ENCODE assay signal across 8 cellular contexts in genomic region chrX:68829594-68830485, GRCh38. TPM values are rescaled to one million over a fixed set of nuclear protein-coding genes. Genes with fewer than 3 reads are reported as not detected.
DNase-seq lines count a peak whose midpoint lies in the region; ATAC-seq and TF ChIP-seq lines count a peak whose summit lies in the region.

No MANE protein-coding gene starts in this region.

- H3K36me3 ChIP-seq in GM23248 (ENCODE audit: low read depth) (no peaks in the 10 kb centered on the region), mesendoderm (ENCODE audit: control insufficient read depth, insufficient read depth, low read length) (no peaks in the 10 kb centered on the region)

- no peak overlapping the region for H3K23ac ChIP-seq in mesendoderm (ENCODE audit: low read length)

- no peak overlapping the region for H3K18ac ChIP-seq in mesendoderm (ENCODE audit: low read length)

- H3K27me3 ChIP-seq in GM23248 (replicated peaks; ENCODE audit: insufficient read depth) (no peaks in the 10 kb centered on the region), dorsolateral prefrontal cortex (peaks cover 0 to 89% (median 20%) of the 10 kb centered on the region in 45 donors), mesendoderm (ENCODE audit: insufficient read depth, low read length, poor library complexity) (peaks cover 8% of the 10 kb centered on the region)

- H2AFZ ChIP-seq in GM23248, result peak overlapping the region; percentile 72

- H3K4ac ChIP-seq in mesendoderm (ENCODE audit: low read depth, low read length), result no peak overlapping the region

- ATAC-seq in HG03039 (IDR thresholded peaks at IDR 0.05; ENCODE audit: unreplicated experiment), result no peak

- no peaks in the 10 kb centered on the region for H3K9me2 ChIP-seq in GM23248 (ENCODE audit: insufficient read depth)

- TF ChIP-seq CTCF in dorsolateral prefrontal cortex (IDR thresholded peaks at IDR 0.05 in 54 of 56, conservative IDR thresholded peaks at IDR 0.05 in 2 of 56; ENCODE audit: low read depth in 1 of 56, partially characterized antibody in 56 of 56) (no peak), type B pancreatic cell (conservative IDR thresholded peaks at IDR 0.05) (no peak)

- H3K36me3 Mint-ChIP-seq in type B pancreatic cell, result no peaks in the 10 kb centered on the region

- intact Hi-C loops in dorsolateral prefrontal cortex (cut with DNase I), result loop anchor here (2.0 to 10.0 kb wide), 6 partner anchors 62 to 457 kb away; partner anchors contain the start of gene PJA1 (in 2 of the 2)

- H4K5ac ChIP-seq in mesendoderm (ENCODE audit: low read length), result no peak overlapping the region

- DNase-seq in GM23248 (peak; percentile 70), RPMI8226 (peak; percentile 29), dorsolateral prefrontal cortex (peak in 3 of 10 donors; percentile 6 to 32 (median 9)), mesendoderm (no peak), type B pancreatic cell (ENCODE audit: extremely low spot score, unreplicated experiment) (peak; percentile 71), SIG-M5 (lab: John Stamatoyannopoulos, UW) (no peak)
- no peak for DNase-seq in effector CD8-positive, alpha-beta T cell (lab: John Stamatoyannopoulos, UW)

- H3K4me3 ChIP-seq in GM23248 (peak overlapping the region; percentile 84), dorsolateral prefrontal cortex (peak overlapping the region; percentile 42 to 79 (median 67)), mesendoderm (ENCODE audit: low read length) (peak overlapping the region; percentile 20)

- H3K9me3 Mint-ChIP-seq in type B pancreatic cell, result no peaks in the 10 kb centered on the region

- H4K8ac ChIP-seq in mesendoderm (ENCODE audit: low read depth, low read length), result no peak overlapping the region

- H3K9ac ChIP-seq in GM23248 (peak overlapping the region; percentile 78), mesendoderm (ENCODE audit: low read length) (peak overlapping the region; percentile 57)

- peaks cover 19% of the 10 kb centered on the region for H3K4me1 Mint-ChIP-seq in type B pancreatic cell (ENCODE audit: unreplicated experiment)

- peaks cover 12% of the 10 kb centered on the region; the same call in 1 of the 2 replicates for H3K79me2 ChIP-seq in GM23248 (ENCODE audit: insufficient read depth)
- H3K79me2 ChIP-seq in mesendoderm (ENCODE audit: control insufficient read depth, insufficient read depth, low read length), result no peaks in the 10 kb centered on the region

- in situ Hi-C loops in GM23248 (cut with MboI), result loop anchor here (5.0 to 10.0 kb wide), 2 partner anchors 387 to 555 kb away; no protein-coding TSS in a partner anchor

- no peaks in the 10 kb centered on the region for H3F3A ChIP-seq in GM23248 (ENCODE audit: insufficient read depth)

- peak overlapping the region; percentile 70 for H3K56ac ChIP-seq in mesendoderm (ENCODE audit: low read length)

- peak overlapping the region; percentile 95 for H3K4me3 Mint-ChIP-seq in type B pancreatic cell

- H3K79me1 ChIP-seq in mesendoderm (ENCODE audit: low read length), result no peaks in the 10 kb centered on the region

- WGBS in GM23248 (ENCODE audit: low coverage in 1 of 2, low lambda C conversion rate in 2 of 2, missing lambda C conversion rate in 2 of 2), 2 experiments, result 0 to 2% methylated on average over 30 to 40 of the region's 74 CpGs
- no CpG with 5 or more reads among the region's 74 CpGs for WGBS in mesendoderm (ENCODE audit: extremely low coverage, insufficient coverage, low lambda C conversion rate)

- no peak overlapping the region for H2BK15ac ChIP-seq in mesendoderm (replicated peaks; ENCODE audit: low read depth)

- H3K27me3 Mint-ChIP-seq in type B pancreatic cell, result no peaks in the 10 kb centered on the region

- H3K4me2 ChIP-seq in GM23248 (ENCODE audit: unreplicated experiment) (peak overlapping the region; percentile 92), mesendoderm (ENCODE audit: low read length) (peak overlapping the region; percentile 38)

- no peak overlapping the region for H2AK5ac ChIP-seq in mesendoderm (ENCODE audit: low read length)

- H3K4me1 ChIP-seq in GM23248 (ENCODE audit: insufficient read depth), result 0 out of 2 replicates have a peak, but pooled peaks cover 3% of the 10 kb centered on the region
- no peaks in the 10 kb centered on the region for H3K4me1 ChIP-seq in mesendoderm (ENCODE audit: control insufficient read depth, low read depth, low read length)

- H3K9me3 ChIP-seq in GM23248 (ENCODE audit: low read depth), result no peaks in the 10 kb centered on the region

- H3K27ac ChIP-seq in GM23248, result no peak overlapping the region
- H3K27ac ChIP-seq in dorsolateral prefrontal cortex, result peak overlapping the region in 18 of 59 donors; percentile 0 to 82 (median 60)
- no peak overlapping the region for H3K27ac ChIP-seq in mesendoderm (ENCODE audit: low read depth, low read length)

- no peak overlapping the region for H2BK5ac ChIP-seq in mesendoderm (ENCODE audit: low read length)

- H4K20me1 ChIP-seq in GM23248 (ENCODE audit: insufficient read depth), result no peaks in the 10 kb centered on the region

- H3K27ac Mint-ChIP-seq in type B pancreatic cell, result peak overlapping the region; percentile 59

- no peak overlapping the region for H2BK120ac ChIP-seq in mesendoderm (ENCODE audit: low read depth, low read length)

RNA-seq across cellular contexts. Expression of gene EFNB1, which starts 1.0 kb away (rescaled TPM):
- 12.6 and 15.8 TPM in 2 replicates for total RNA-seq in GM23248 (2014; rRNA removed; shearing (Covaris generic))
- polyA plus RNA-seq in GM23248 (2016; fragmentation: Nextera tagmentation; extraction: Ambion mirVana), result 4.7 and 5.3 TPM in 2 replicates
- total RNA-seq in dorsolateral prefrontal cortex (10 to 100 TPM in 5 of 120 experiments, 1 to 10 TPM in 115; 3.0 to 12.4 (median 6.2) TPM), type B pancreatic cell (ENCODE audit: low replicate concordance) (35.9 and 63.7 TPM in 2 replicates)
- 3.3 TPM for polyA plus RNA-seq in mesendoderm (2013, experiment 1 of 2)
- polyA plus RNA-seq in mesendoderm (2013, experiment 2 of 2), result 3.5 TPM

Comparison
In these comparisons a context has a peak if more than half of its experiments do, and no peak if none do; other contexts are left out.
1. DNase-seq: peak in GM23248 (single experiment), RPMI8226 (single experiment) and type B pancreatic cell (single experiment); none in mesendoderm (single experiment), SIG-M5 (single experiment) and effector CD8-positive, alpha-beta T cell (single experiment).
2. H3K4me3 ChIP-seq: peak in every context shown above with its lines; median percentile 84 in GM23248; 67 in dorsolateral prefrontal cortex; 20 in mesendoderm.